Comparison of ENCODE assay signal across 13 cellular contexts in the genomic region with DNA sequence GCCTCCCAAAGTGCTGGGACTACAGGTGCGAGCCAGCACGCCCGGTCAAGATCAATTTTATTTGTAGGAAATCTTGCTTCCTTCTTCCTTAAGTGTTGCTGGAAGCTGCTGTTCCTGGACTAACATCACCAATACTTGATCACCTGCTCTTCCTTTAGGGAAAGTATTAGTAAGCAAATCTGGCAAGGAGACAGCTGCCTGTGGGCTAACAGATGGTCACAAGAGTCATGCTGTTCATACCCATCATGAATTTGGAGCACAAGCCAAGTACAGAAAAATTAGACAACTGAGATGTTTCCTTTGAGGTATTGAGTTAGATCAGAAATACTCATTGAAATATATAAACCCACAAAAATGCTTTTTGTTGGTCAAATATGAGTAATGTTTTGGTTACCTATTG. TPM values are rescaled to one million over a fixed set of nuclear protein-coding genes. Genes with fewer than 3 reads are reported as not detected.
A peak's percentile ranks its signal among the peaks of the same experiment; 100 is the strongest.
DNase-seq lines count a peak whose midpoint lies in the region; ATAC-seq lines count a peak whose summit lies in the region.
"Had no signal": no experiment of that assay in that cellular context is flagged by ENCODE, and none has a peak within 500 bp of the region (broad histone marks: within the 10 kb centered on the region; RNA-seq: fewer than 3 reads in every experiment).

No MANE protein-coding gene starts in this region.

- DNase-seq in G401 (ENCODE audit: low spot score) (peak; percentile 92), NCI-H524 treated with DMSO at 0.1 percent for 48 hours (lab: John Stamatoyannopoulos, UW) (peak; percentile 83), cerebellar cortex (ENCODE audit: low spot score) (peak; percentile 89), myocyte (ENCODE audit: low read depth) (peak; percentile 98), DMS153 (lab: John Stamatoyannopoulos, UW) (no peak), NCI-H146 (lab: John Stamatoyannopoulos, UW) (no peak)
- DNase-seq in stimulated activated naive CD8-positive, alpha-beta T cell treated with anti-CD3 and anti-CD28 coated beads, Interleukin-15, amount 100 ng/mL, for 72 hours = no peak
- DNase-seq: activated CD4-positive, CD25-positive, alpha-beta regulatory T cell treated with anti-CD3 and anti-CD28 coated beads, Interleukin-2, amount 50 U/mL, for 72 hours; CD8-positive, alpha-beta memory T cell; NCI-H1417; RPMI8226 had no signal

- in situ Hi-C loops in G401 (cut with HindIII; ENCODE audit: low sequenced_read_pairs) = no loop called here

- no peak overlapping the region for H3K4me3 Mint-ChIP-seq in stimulated activated naive CD8-positive, alpha-beta T cell treated with anti-CD3 and anti-CD28 coated beads, Interleukin-15, amount 100 ng/mL, for 72 hours
- H3K4me3 Mint-ChIP-seq: activated T-helper 1 cell treated with anti-CD3 and anti-CD28 coated beads, Interleukin-12 subunit alpha, Interleukin-12 subunit beta, Interleukin-2, Interleukin-4 antibody, amounts not matched to agents 30 ng/mL and 10 ng/mL and 1 ng/mL, durations not matched to agents 14 hours and 24 hours and 36 hours; CD8-positive, alpha-beta memory T cell had no signal

- ATAC-seq in HG02759 (IDR thresholded peaks at IDR 0.05; ENCODE audit: unreplicated experiment) = no peak
- no peak for ATAC-seq in stimulated activated naive CD8-positive, alpha-beta T cell treated with anti-CD3 and anti-CD28 coated beads, Interleukin-15, amount 100 ng/mL, for 72 hours

- no peaks in the 10 kb centered on the region for H3K9me3 Mint-ChIP-seq in stimulated activated naive CD8-positive, alpha-beta T cell treated with anti-CD3 and anti-CD28 coated beads, Interleukin-15, amount 100 ng/mL, for 72 hours
- H3K9me3 Mint-ChIP-seq: activated T-helper 1 cell treated with anti-CD3 and anti-CD28 coated beads, Interleukin-12 subunit alpha, Interleukin-12 subunit beta, Interleukin-2, Interleukin-4 antibody, amounts not matched to agents 30 ng/mL and 10 ng/mL and 1 ng/mL, durations not matched to agents 14 hours and 24 hours and 36 hours; CD8-positive, alpha-beta memory T cell had no signal

- H3K4me1 Mint-ChIP-seq in stimulated activated naive CD8-positive, alpha-beta T cell treated with anti-CD3 and anti-CD28 coated beads, Interleukin-15, amount 100 ng/mL, for 72 hours = no peaks in the 10 kb centered on the region
- H3K4me1 Mint-ChIP-seq: CD8-positive, alpha-beta memory T cell had no signal

- no peaks in the 10 kb centered on the region for H3K27me3 Mint-ChIP-seq in stimulated activated naive CD8-positive, alpha-beta T cell treated with anti-CD3 and anti-CD28 coated beads, Interleukin-15, amount 100 ng/mL, for 72 hours

- H3K27ac Mint-ChIP-seq in stimulated activated naive CD8-positive, alpha-beta T cell treated with anti-CD3 and anti-CD28 coated beads, Interleukin-15, amount 100 ng/mL, for 72 hours = no peak overlapping the region
- H3K27ac Mint-ChIP-seq: activated T-helper 1 cell treated with anti-CD3 and anti-CD28 coated beads, Interleukin-12 subunit alpha, Interleukin-12 subunit beta, Interleukin-2, Interleukin-4 antibody, amounts not matched to agents 30 ng/mL and 10 ng/mL and 1 ng/mL, durations not matched to agents 14 hours and 24 hours and 36 hours; CD8-positive, alpha-beta memory T cell had no signal

RNA-seq across cellular contexts. Expression of a gene that starts 27.9 kb away (rescaled TPM):
- total RNA-seq in G401 (2014; rRNA removed; shearing (Covaris generic)) = 18.8 and 23.3 TPM in 2 replicates
- total RNA-seq in myocyte = 19.7 and 21.3 TPM in 2 replicates
- polyA plus RNA-seq in myocyte (2012) = 10.5 TPM

Comparison
In these comparisons a context has a peak if more than half of its experiments do, and no peak if none do; other contexts are left out.
1. DNase-seq: peak in G401 (single experiment), NCI-H524 treated with DMSO at 0.1 percent for 48 hours (single experiment), cerebellar cortex (single experiment) and myocyte (single experiment); none in DMS153 (single experiment), stimulated activated naive CD8-positive, alpha-beta T cell treated with anti-CD3 and anti-CD28 coated beads, Interleukin-15, amount 100 ng/mL, for 72 hours (0 of 2) and NCI-H146 (single experiment).